Comparison of ENCODE assay signal across 8 cellular contexts in genomic region chr2:64608867-64609228, GRCh38. TPM values are rescaled to one million over a fixed set of nuclear protein-coding genes. Genes with fewer than 3 reads are reported as not detected.
A peak's percentile ranks its signal among the peaks of the same experiment; 100 is the strongest.
DNase-seq lines count a peak whose midpoint lies in the region; ATAC-seq and TF ChIP-seq lines count a peak whose summit lies in the region.

No MANE protein-coding gene starts in this region.

- H3K4me3 ChIP-seq in AG04450 (ENCODE audit: low read depth, low read length): peak overlapping the region; percentile 13; the same call in 1 of the 2 replicates
- peak overlapping the region; percentile 19 for H3K4me3 ChIP-seq in HAP-1
- peak overlapping the region; percentile 39 to 47 for H3K4me3 ChIP-seq in left lung
- no peak overlapping the region for H3K4me3 ChIP-seq in SJCRH30

- peaks cover 20% of the 10 kb centered on the region for H3K4me1 Mint-ChIP-seq in activated naive CD4-positive, alpha-beta T cell treated with anti-CD3 and anti-CD28 coated beads, Interleukin-2, amount 50 U/mL, for 24 hours
- H3K4me1 Mint-ChIP-seq in type B pancreatic cell (ENCODE audit: unreplicated experiment): peaks cover 23% of the 10 kb centered on the region

- H3K36me3 ChIP-seq in HAP-1 (replicated peaks) (no peaks in the 10 kb centered on the region), left lung (no peaks in the 10 kb centered on the region), SJCRH30 (no peaks in the 10 kb centered on the region)

- H3K4me3 Mint-ChIP-seq in activated naive CD4-positive, alpha-beta T cell treated with anti-CD3 and anti-CD28 coated beads, Interleukin-2, amount 50 U/mL, for 24 hours: peak overlapping the region; percentile 79
- peak overlapping the region; percentile 64 for H3K4me3 Mint-ChIP-seq in type B pancreatic cell

- peaks cover 4% of the 10 kb centered on the region for H3K9me3 ChIP-seq in AG04450 (ENCODE audit: control insufficient read depth, insufficient read depth, low read length)
- no peaks in the 10 kb centered on the region for H3K9me3 ChIP-seq in HAP-1
- H3K9me3 ChIP-seq in left lung: no peaks in the 10 kb centered on the region
- peaks cover 6% of the 10 kb centered on the region; the same call in 1 of the 2 replicates for H3K9me3 ChIP-seq in SJCRH30 (replicated peaks)

- peaks cover 2% of the 10 kb centered on the region for H3K27me3 Mint-ChIP-seq in activated naive CD4-positive, alpha-beta T cell treated with anti-CD3 and anti-CD28 coated beads, Interleukin-2, amount 50 U/mL, for 24 hours
- H3K27me3 Mint-ChIP-seq in type B pancreatic cell: peaks cover 5% of the 10 kb centered on the region

- H3K4me1 ChIP-seq in HAP-1 (peaks cover 5% of the 10 kb centered on the region; the same call in 1 of the 2 replicates), left lung (peaks cover 0 to 25% of the 10 kb centered on the region in 2 donors), SJCRH30 (no peaks in the 10 kb centered on the region)

- intact Hi-C loops in left lung (cut with DNase I): no loop called here

- CTCF ChIA-PET in AG04450 (lab: Charles Lee): interaction anchor here (1.1 to 3.1 kb wide), 6 partner anchors 10 to 264 kb away, joined by 3 to 9 read pairs (median 5); no protein-coding TSS in a partner anchor

- H3K27me3 ChIP-seq in AG04450 (ENCODE audit: control insufficient read depth, insufficient read depth, low read length) (peaks cover 55% of the 10 kb centered on the region), HAP-1 (ENCODE audit: low read depth) (no peaks in the 10 kb centered on the region), left lung (no peaks in the 10 kb centered on the region), SJCRH30 (no peaks in the 10 kb centered on the region)

- H3K36me3 Mint-ChIP-seq in activated naive CD4-positive, alpha-beta T cell treated with anti-CD3 and anti-CD28 coated beads, Interleukin-2, amount 50 U/mL, for 24 hours: peaks cover 2% of the 10 kb centered on the region
- H3K36me3 Mint-ChIP-seq in type B pancreatic cell: no peaks in the 10 kb centered on the region

- in situ Hi-C loops in HAP-1 (cut with MboI; ENCODE audit: low sequenced_read_pairs): no loop called here

- POLR2A ChIA-PET in AG04450 (lab: Yijun Ruan, JAX): interaction anchor here (0.6 kb wide), 1 partner anchor 258 kb away, joined by 3 read pairs; no protein-coding TSS in a partner anchor

- TF ChIP-seq CTCF in AG04450 (IDR thresholded peaks at IDR 0.05; ENCODE audit: low read depth, low read length) (no peak), left lung (IDR thresholded peaks at IDR 0.05) (no peak), type B pancreatic cell (conservative IDR thresholded peaks at IDR 0.05) (no peak)

- peak; percentile 3 for ATAC-seq in left lung

- peak overlapping the region; percentile 80 for H3K27ac Mint-ChIP-seq in activated naive CD4-positive, alpha-beta T cell treated with anti-CD3 and anti-CD28 coated beads, Interleukin-2, amount 50 U/mL, for 24 hours
- H3K27ac Mint-ChIP-seq in type B pancreatic cell: peak overlapping the region; percentile 40

- no peaks in the 10 kb centered on the region for H3K9me3 Mint-ChIP-seq in activated naive CD4-positive, alpha-beta T cell treated with anti-CD3 and anti-CD28 coated beads, Interleukin-2, amount 50 U/mL, for 24 hours
- H3K9me3 Mint-ChIP-seq in type B pancreatic cell: peaks cover 12% of the 10 kb centered on the region

- DNase-seq in AG04450 (ENCODE audit: low read depth, low spot score) (no peak), HAP-1 (ENCODE audit: low spot score in 2 of 2) (peak in 1 of 2 experiments; percentile 26), left lung (no peak), type B pancreatic cell (ENCODE audit: extremely low spot score, unreplicated experiment) (no peak), NCI-H1092 (lab: John Stamatoyannopoulos, UW) (no peak), SJCRH30 (no peak), GM19238 (ENCODE audit: insufficient read length, low spot score) (no peak)

- H3K27ac ChIP-seq in AG04450 (ENCODE audit: low read depth, low read length): no peak overlapping the region
- peak overlapping the region; percentile 33 to 81 for H3K27ac ChIP-seq in left lung
- no peak overlapping the region for H3K27ac ChIP-seq in SJCRH30

RNA-seq across cellular contexts. Expression of gene SERTAD2, which starts 44.9 kb away (rescaled TPM):
- 9.9 and 10.1 TPM in 2 replicates for polyA plus RNA-seq in AG04450 (2011; rRNA removed)
- polyA minus RNA-seq in AG04450 (2011; rRNA and poly(A)+ RNA removed): 12.4 and 20.5 TPM in 2 replicates
- total RNA-seq in left lung (10 to 100 TPM; 17.9 to 18.4 TPM), type B pancreatic cell (ENCODE audit: low replicate concordance) (19.2 and 26.2 TPM in 2 replicates)
- 30.9 and 34.7 TPM in 2 replicates for total RNA-seq in SJCRH30 (2014; rRNA removed; shearing (Covaris generic))

Comparison
In these comparisons a context has a peak if more than half of its experiments do, and no peak if none do; other contexts are left out.
1. H3K27ac ChIP-seq: peak in left lung (2 of 2); none in AG04450 (single experiment) and SJCRH30 (single experiment).